1 cellular context compared by ENCODE assay signal in genomic region chr18:22856870-22857269, GRCh38.
TF ChIP-seq lines count a peak whose summit lies in the region.

No MANE protein-coding gene starts in this region.

TF ChIP-seq in GM23338, 12 proteins besides CTCF, POLR2A, EP300 and RAD21 (continued from another document):
- peak; percentile 67; the same call in 1 of the 2 replicates for TF ChIP-seq ZNF462 (CRISPR knock-in tag; IDR thresholded peaks at IDR 0.05)
